9 cellular contexts compared by ENCODE assay signal in the genomic region with DNA sequence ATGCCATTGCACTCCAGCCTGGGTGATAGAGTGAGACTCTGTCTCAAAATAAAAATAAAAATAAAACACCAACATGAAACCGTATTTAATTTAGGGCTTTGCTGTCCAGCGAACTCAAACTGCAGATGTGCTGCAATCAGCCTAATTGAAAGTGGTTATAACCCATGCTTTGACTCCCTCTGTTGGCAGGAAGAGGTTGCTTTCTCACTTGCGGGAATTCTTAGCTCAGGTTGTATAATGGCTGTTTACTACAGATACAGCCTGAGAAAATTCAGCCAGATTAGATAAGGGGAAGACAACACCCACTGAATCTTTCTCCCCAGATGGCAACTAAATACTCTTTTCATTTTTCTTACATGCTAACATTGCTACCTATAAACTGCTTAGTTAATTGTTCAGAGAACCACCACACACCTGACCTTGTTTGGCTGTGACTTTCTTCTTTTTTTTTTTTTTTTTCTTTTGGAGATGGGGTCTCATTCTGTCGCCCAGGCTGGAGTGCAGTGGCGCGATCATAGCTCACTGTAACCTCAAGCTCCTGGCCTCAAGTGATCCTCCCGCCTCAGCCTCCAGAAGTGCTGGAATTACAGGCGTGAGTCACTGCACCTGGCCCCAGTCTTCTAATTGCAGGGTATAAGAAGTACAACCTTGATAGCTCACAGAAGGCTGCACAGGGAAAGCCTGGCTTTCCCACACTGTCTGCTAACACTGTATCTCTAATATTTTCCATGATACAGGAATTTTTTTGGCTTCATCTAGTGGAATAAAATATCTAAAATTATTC. TPM values are rescaled to one million over a fixed set of nuclear protein-coding genes. Genes with fewer than 3 reads are reported as not detected.
A peak's percentile ranks its signal among the peaks of the same experiment; 100 is the strongest.
DNase-seq lines count a peak whose midpoint lies in the region; ATAC-seq, FAIRE-seq and TF ChIP-seq lines count a peak whose summit lies in the region.
"Had no signal": no experiment of that assay in that cellular context is flagged by ENCODE, and none has a peak within 500 bp of the region (broad histone marks: within the 10 kb centered on the region; RNA-seq: fewer than 3 reads in every experiment).

No MANE protein-coding gene starts in this region.

- H3K27ac Mint-ChIP-seq in endodermal cell: peak overlapping the region; percentile 48
- peak overlapping the region; percentile 95 to 99 for H3K27ac Mint-ChIP-seq in natural killer cell
- H3K27ac Mint-ChIP-seq: stimulated activated naive CD8-positive, alpha-beta T cell treated with anti-CD3 and anti-CD28 coated beads, Interleukin-15, Interleukin-2, amounts not matched to agents 100 ng/mL and 50 ng/mL, for 24 hours had no signal

- H3K9me3 ChIP-seq in endodermal cell (ENCODE audit: control insufficient read depth, low read length): peaks cover 12% of the 10 kb centered on the region

- peak; percentile 58 for DNase-seq in COLO829 (ENCODE audit: low spot score)
- DNase-seq in H54 (ENCODE audit: insufficient read length, low spot score): peak; percentile 38
- DNase-seq in NCI-H345 (lab: John Stamatoyannopoulos, UW): peak; percentile 72
- DNase-seq in endodermal cell: peak; percentile 73
- DNase-seq in natural killer cell: no peak
- DNase-seq in GOT3 (lab: John Stamatoyannopoulos, UW): no peak

- H3K36me3 ChIP-seq in endodermal cell (ENCODE audit: control insufficient read depth, insufficient read depth, low read length): no peaks in the 10 kb centered on the region

- no peaks in the 10 kb centered on the region for H3K27me3 ChIP-seq in endodermal cell (ENCODE audit: control insufficient read depth, insufficient read depth, low read length, poor library complexity, severe bottlenecking)

- H3K4me1 Mint-ChIP-seq in endodermal cell (peaks cover 13% of the 10 kb centered on the region), natural killer cell (peaks cover 34 to 35% of the 10 kb centered on the region in 2 donors)

- H3K9me3 Mint-ChIP-seq in endodermal cell (peaks cover 9% of the 10 kb centered on the region), natural killer cell (no peaks in the 10 kb centered on the region)
- H3K9me3 Mint-ChIP-seq: stimulated activated naive CD8-positive, alpha-beta T cell treated with anti-CD3 and anti-CD28 coated beads, Interleukin-15, Interleukin-2, amounts not matched to agents 100 ng/mL and 50 ng/mL, for 24 hours had no signal

- H3K4me3 ChIP-seq in endodermal cell (ENCODE audit: low read length): no peak overlapping the region

- peak; percentile 45 for FAIRE-seq in H54 (lab: Jason Lieb, UNC)

- intact Hi-C loops in natural killer cell (cut with micrococcal nuclease): loop anchor here (1.0 to 10.0 kb wide), 6 partner anchors 30 to 880 kb away; a partner anchor contains a TSS

- H3K27me3 Mint-ChIP-seq in endodermal cell (ENCODE audit: insufficient read depth) (no peaks in the 10 kb centered on the region), natural killer cell (ENCODE audit: low read depth in 2 of 2) (peaks cover 0 to 3% of the 10 kb centered on the region in 2 donors)
- H3K27me3 Mint-ChIP-seq: stimulated activated naive CD8-positive, alpha-beta T cell treated with anti-CD3 and anti-CD28 coated beads, Interleukin-15, Interleukin-2, amounts not matched to agents 100 ng/mL and 50 ng/mL, for 24 hours had no signal

- peaks cover 4% of the 10 kb centered on the region for H3K4me1 ChIP-seq in endodermal cell (ENCODE audit: control insufficient read depth, insufficient read depth, low read length)

- no peak overlapping the region for H3K9ac ChIP-seq in endodermal cell (ENCODE audit: extremely low read depth, low read length, poor library complexity, severe bottlenecking)

- H3K27ac ChIP-seq in VCaP (peak overlapping the region; percentile 13; the same call in 1 of the 2 replicates), endodermal cell (ENCODE audit: low read depth, low read length) (no peak overlapping the region)

- ATAC-seq in natural killer cell (no peak), HG02973 (IDR thresholded peaks at IDR 0.05; ENCODE audit: unreplicated experiment) (no peak)

- TF ChIP-seq CTCF in VCaP (conservative IDR thresholded peaks at IDR 0.05): peak; percentile 83
- TF ChIP-seq CTCF in endodermal cell (conservative IDR thresholded peaks at IDR 0.05): peak; percentile 86
- TF ChIP-seq CTCF in natural killer cell (IDR thresholded peaks at IDR 0.05): peak; percentile 56

- H3K4me3 Mint-ChIP-seq in endodermal cell (no peak overlapping the region), natural killer cell (peak overlapping the region; percentile 59)
- H3K4me3 Mint-ChIP-seq: stimulated activated naive CD8-positive, alpha-beta T cell treated with anti-CD3 and anti-CD28 coated beads, Interleukin-15, Interleukin-2, amounts not matched to agents 100 ng/mL and 50 ng/mL, for 24 hours had no signal

- no peak for TF ChIP-seq POLR2A in H54 (IDR thresholded peaks at IDR 0.05; ENCODE audit: low read depth, low read length)

- H3K36me3 Mint-ChIP-seq in endodermal cell (ENCODE audit: low read depth) (peaks cover 20% of the 10 kb centered on the region), natural killer cell (no peaks in the 10 kb centered on the region)

- 54 to 69% methylated on average over 5 to 8 of the region's 8 CpGs for WGBS in endodermal cell (ENCODE audit: insufficient coverage in 1 of 2, insufficient read length in 1 of 2), 2 experiments

RNA-seq across cellular contexts. Expression of a gene that starts 34.6 kb away (rescaled TPM):
- 10 to 100 TPM; 56.2 to 74.7 TPM for total RNA-seq in endodermal cell
- 52.6 TPM for polyA plus RNA-seq in endodermal cell (2013, experiment 1 of 2)
- polyA plus RNA-seq in endodermal cell (2013, experiment 2 of 2): 58.7 TPM
- 100 to 1,000 TPM in 1 of 3 donors, 10 to 100 TPM in 2; 88.5 to 104 (median 97.3) TPM for total RNA-seq in natural killer cell

Comparison
In these comparisons a context has a peak if more than half of its experiments do, and no peak if none do; other contexts are left out.
1. DNase-seq: peak in COLO829 (single experiment), H54 (single experiment), NCI-H345 (single experiment) and endodermal cell (single experiment); none in natural killer cell (single experiment) and GOT3 (single experiment).
2. Peak in every context shown above with its lines, with median percentiles within 50 percentile points of each other: CTCF ChIP-seq.